In genomic region chr5:131394128-131394527, GRCh38 we compare ENCODE assay signal across 9 cellular contexts.
DNase-seq lines count a peak whose midpoint lies in the region; ATAC-seq, FAIRE-seq and TF ChIP-seq lines count a peak whose summit lies in the region.
"Had no signal": no experiment of that assay in that cellular context is flagged by ENCODE, and none has a peak within 500 bp of the region (broad histone marks: within the 10 kb centered on the region; RNA-seq: fewer than 3 reads in every experiment).

No MANE protein-coding gene starts in this region.

- no peak for TF ChIP-seq EP300 in gastroesophageal sphincter (IDR thresholded peaks at IDR 0.05)

- H4K20me1 ChIP-seq in MM.1S (ENCODE audit: insufficient read depth, low read length), result no peaks in the 10 kb centered on the region

- TF ChIP-seq POLR2A in vagina (IDR thresholded peaks at IDR 0.05), result no peak
- no peak for TF ChIP-seq POLR2A in gastroesophageal sphincter (IDR thresholded peaks at IDR 0.05)

- TF ChIP-seq CTCF in vagina (IDR thresholded peaks at IDR 0.05) (no peak), gastroesophageal sphincter (IDR thresholded peaks at IDR 0.05) (no peak), D721Med (IDR thresholded peaks at IDR 0.05; ENCODE audit: insufficient read depth, missing control alignments) (no peak), MM.1S (IDR thresholded peaks at IDR 0.05; ENCODE audit: low read length) (no peak)

- no peaks in the 10 kb centered on the region for H3K36me3 ChIP-seq in vagina
- peaks cover 0 to 48% of the 10 kb centered on the region in 2 donors for H3K36me3 ChIP-seq in gastroesophageal sphincter
- H3K36me3 ChIP-seq in MM.1S (replicated peaks; ENCODE audit: insufficient read depth, low read length), result no peaks in the 10 kb centered on the region; the same call in 1 of the 2 replicates

- peak in 3 of 5 experiments; percentile 19 to 93 (median 65) for DNase-seq in T-helper 2 cell
- DNase-seq in fibroblast of peridontal ligament (ENCODE audit: extremely low read depth), result peak; percentile 44
- no peak for DNase-seq in vagina (ENCODE audit: extremely low spot score in 2 of 2)
- DNase-seq in D721Med (ENCODE audit: insufficient read length, low spot score), result no peak
- DNase-seq in MM.1S, result no peak
- DNase-seq: heart left ventricle had no signal

- peaks cover 13% of the 10 kb centered on the region; the same call in 1 of the 2 replicates for H3K79me2 ChIP-seq in MM.1S (ENCODE audit: low read length)

- no peak overlapping the region for H3K4me2 ChIP-seq in MM.1S (ENCODE audit: low read depth, low read length)

- H3K9me2 ChIP-seq in MM.1S (replicated peaks; ENCODE audit: insufficient read depth, low read length), result no peaks in the 10 kb centered on the region

- ATAC-seq in GM18502 (IDR thresholded peaks at IDR 0.05; ENCODE audit: poor library complexity, unreplicated experiment) (peak; percentile 72), GM21786 (IDR thresholded peaks at IDR 0.05; ENCODE audit: unreplicated experiment) (peak; percentile 85), gastroesophageal sphincter (no peak)

- WGBS in gastroesophageal sphincter (ENCODE audit: low coverage in 1 of 2), 2 donors, result 31 to 79% methylated on average over 4 of the region's 4 CpGs

- H3K27me3 ChIP-seq in vagina (no peaks in the 10 kb centered on the region), gastroesophageal sphincter (no peaks in the 10 kb centered on the region), MM.1S (replicated peaks; ENCODE audit: insufficient read depth, low read length) (no peaks in the 10 kb centered on the region)
- H3K27me3 ChIP-seq: heart left ventricle had no signal

- peak overlapping the region; percentile 12 for H3K27ac ChIP-seq in vagina
- H3K27ac ChIP-seq in gastroesophageal sphincter, result peak overlapping the region in 1 of 4 donors; percentile 31
- no peak overlapping the region for H3K27ac ChIP-seq in MM.1S (ENCODE audit: low read length)

- H3K4me3 ChIP-seq in vagina (no peak overlapping the region), gastroesophageal sphincter (no peak overlapping the region), MM.1S (ENCODE audit: low read length) (no peak overlapping the region)
- H3K4me3 ChIP-seq: heart left ventricle had no signal

- FAIRE-seq in D721Med (lab: Jason Lieb, UNC), result no peak

- no peak overlapping the region for H2AFZ ChIP-seq in MM.1S (ENCODE audit: low read length)

- H3K9me3 ChIP-seq in vagina (no peaks in the 10 kb centered on the region), gastroesophageal sphincter (no peaks in the 10 kb centered on the region), MM.1S (replicated peaks; ENCODE audit: insufficient read depth, low read length) (no peaks in the 10 kb centered on the region)
- H3K9me3 ChIP-seq: heart left ventricle had no signal

- peaks cover 10% of the 10 kb centered on the region for H3K4me1 ChIP-seq in vagina
- H3K4me1 ChIP-seq in gastroesophageal sphincter, result peaks cover 0 to 32% (median 0%) of the 10 kb centered on the region in 3 donors
- H3K4me1 ChIP-seq in MM.1S (ENCODE audit: low read length), result no peaks in the 10 kb centered on the region

- no peak overlapping the region for H3K9ac ChIP-seq in MM.1S (ENCODE audit: low read length)

- H3F3A ChIP-seq in MM.1S (ENCODE audit: insufficient read depth, low read length), result no peaks in the 10 kb centered on the region

- intact Hi-C loops in vagina (cut with DNase I), result no loop called here

Comparison
In these comparisons a context has a peak if more than half of its experiments do, and no peak if none do; other contexts are left out.
1. DNase-seq: peak in T-helper 2 cell (3 of 5) and fibroblast of peridontal ligament (single experiment); none in vagina (0 of 2), D721Med (single experiment) and MM.1S (single experiment).